In the genomic region with DNA sequence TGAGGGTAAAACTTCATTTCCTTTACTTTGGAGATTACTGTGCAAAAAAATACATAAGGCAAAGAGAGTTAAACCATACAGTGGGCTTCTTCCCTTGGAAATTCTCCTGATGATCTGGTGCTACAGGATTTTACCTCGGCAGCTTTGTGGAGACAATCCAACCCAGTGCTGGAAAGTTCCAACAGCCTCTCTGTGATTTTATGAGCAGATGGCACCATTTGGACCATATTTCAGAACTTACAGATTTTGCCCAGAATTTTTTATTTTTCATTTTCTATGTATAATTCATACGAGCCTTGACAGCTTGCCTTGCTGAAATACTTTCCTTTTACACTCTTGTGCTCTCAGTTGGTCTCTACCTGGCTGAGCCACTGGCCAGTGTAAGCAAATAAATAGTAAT, we compare ENCODE assay signal across 31 cellular contexts.
"Had no signal": no experiment of that assay in that cellular context is flagged by ENCODE, and none has a peak within 500 bp of the region (broad histone marks: within the 10 kb centered on the region; RNA-seq: fewer than 3 reads in every experiment).

No MANE protein-coding gene starts in this region.

- H3K4me1 Mint-ChIP-seq: activated naive CD4-positive, alpha-beta T cell treated with anti-CD3 and anti-CD28 coated beads, Interleukin-2, amount 10 ng/mL, durations not matched to agents 7 days and 5 days; central memory CD8-positive, alpha-beta T cell; T-helper 17 cell had no signal

- DNase-seq: activated B cell treated with CpG ODN at 0.5 μM for 24 hours; activated CD4-positive, alpha-beta memory T cell treated with anti-CD3 and anti-CD28 coated beads for 36 hours; activated CD4-positive, alpha-beta T cell treated with anti-CD3 and anti-CD28 coated beads for 48 hours; activated CD8-positive, alpha-beta memory T cell treated with anti-CD3 and anti-CD28 coated beads, Interleukin-2, amount 10 ng/mL, durations not matched to agents 7 days and 5 days; activated CD8-positive, alpha-beta memory T cell treated with anti-CD3 and anti-CD28 coated beads, Interleukin-2, amount 50 U/mL, for 4 hours; activated CD8-positive, alpha-beta T cell treated with anti-CD3 and anti-CD28 coated beads, Interleukin-2, amount 10 ng/mL, durations not matched to agents 7 days and 5 days; activated effector memory CD4-positive, alpha-beta T cell treated with anti-CD3 and anti-CD28 coated beads, Interleukin-2, amount 50 U/mL, for 16 hours; activated naive CD4-positive, alpha-beta T cell; activated naive CD4-positive, alpha-beta T cell treated with anti-CD3 and anti-CD28 coated beads, Interleukin-2, amount 10 ng/mL, durations not matched to agents 7 days and 5 days; activated T-cell treated with anti-CD3 and anti-CD28 coated beads, Interleukin-2, amount 50 U/mL, for 1 hour; activated T-cell treated with anti-CD3 and anti-CD28 coated beads, Interleukin-2, amount 50 U/mL, for 48 hours; amniotic stem cell; brain microvascular endothelial cell; cortex of kidney; effector CD4-positive, alpha-beta T cell; effector memory CD8-positive, alpha-beta T cell; erythroblast; foreskin keratinocyte; gastrocnemius medialis; glutamatergic neuron; heart left ventricle; hypothalamus; T-helper 17 cell; T1000; WERI-Rb-1 had no signal

- H3K9me3 Mint-ChIP-seq: activated B cell treated with CpG ODN at 0.5 μM for 24 hours; activated CD4-positive, alpha-beta memory T cell treated with anti-CD3 and anti-CD28 coated beads for 36 hours; activated naive CD4-positive, alpha-beta T cell treated with anti-CD3 and anti-CD28 coated beads, Interleukin-2, amount 10 ng/mL, durations not matched to agents 7 days and 5 days; activated naive CD4-positive, alpha-beta T cell treated with anti-CD3 and anti-CD28 coated beads, Interleukin-2, amount 50 U/mL, for 72 hours; activated T-helper 1 cell treated with anti-CD3 and anti-CD28 coated beads, Interleukin-12 subunit alpha, Interleukin-12 subunit beta, Interleukin-2, Interleukin-4 antibody, amounts not matched to agents 30 ng/mL and 10 ng/mL and 1 ng/mL, durations not matched to agents 14 hours and 24 hours and 36 hours; activated T-helper 2 cell treated with anti-CD3 and anti-CD28 coated beads, Interferon-gamma antibody, Interleukin-2, Interleukin-4, amounts not matched to agents 10 μg/mL and 5 μg/mL and 100 μg/mL, durations not matched to agents 14 hours and 24 hours and 36 hours; central memory CD8-positive, alpha-beta T cell; effector memory CD8-positive, alpha-beta T cell; T-helper 2 cell treated with Interferon-gamma antibody and Interleukin-4, amounts not matched to agents 5 μg/mL and 100 μg/mL, for 36 hours had no signal

- H3K27me3 ChIP-seq: brain microvascular endothelial cell, esophagus muscularis mucosa, gastrocnemius medialis had no signal

- H3K27ac ChIP-seq: brain microvascular endothelial cell, esophagus muscularis mucosa, foreskin keratinocyte, gastrocnemius medialis, heart left ventricle, WERI-Rb-1 had no signal

- H3K4me3 Mint-ChIP-seq: activated B cell treated with CpG ODN at 0.5 μM for 24 hours; activated CD4-positive, alpha-beta memory T cell treated with anti-CD3 and anti-CD28 coated beads for 36 hours; activated CD8-positive, alpha-beta memory T cell treated with anti-CD3 and anti-CD28 coated beads, Interleukin-2, amount 10 ng/mL, durations not matched to agents 7 days and 5 days; activated CD8-positive, alpha-beta T cell treated with anti-CD3 and anti-CD28 coated beads, Interleukin-2, amount 10 ng/mL, durations not matched to agents 7 days and 5 days; activated naive CD4-positive, alpha-beta T cell treated with anti-CD3 and anti-CD28 coated beads, Interleukin-2, amount 10 ng/mL, durations not matched to agents 7 days and 5 days; activated T-helper 1 cell treated with anti-CD3 and anti-CD28 coated beads, Interleukin-12 subunit alpha, Interleukin-12 subunit beta, Interleukin-2, Interleukin-4 antibody, amounts not matched to agents 30 ng/mL and 10 ng/mL and 1 ng/mL, durations not matched to agents 14 hours and 24 hours and 36 hours; central memory CD8-positive, alpha-beta T cell; effector memory CD8-positive, alpha-beta T cell; T-helper 17 cell; T-helper 2 cell treated with Interferon-gamma antibody and Interleukin-4, amounts not matched to agents 5 μg/mL and 100 μg/mL, for 36 hours had no signal

- H3K27ac Mint-ChIP-seq: activated B cell treated with CpG ODN at 0.5 μM for 24 hours; activated CD4-positive, alpha-beta memory T cell treated with anti-CD3 and anti-CD28 coated beads for 36 hours; activated CD8-positive, alpha-beta memory T cell treated with anti-CD3 and anti-CD28 coated beads, Interleukin-2, amount 10 ng/mL, durations not matched to agents 7 days and 5 days; activated CD8-positive, alpha-beta T cell treated with anti-CD3 and anti-CD28 coated beads, Interleukin-2, amount 10 ng/mL, durations not matched to agents 7 days and 5 days; activated naive CD4-positive, alpha-beta T cell treated with anti-CD3 and anti-CD28 coated beads, Interleukin-2, amount 10 ng/mL, durations not matched to agents 7 days and 5 days; activated naive CD4-positive, alpha-beta T cell treated with anti-CD3 and anti-CD28 coated beads, Interleukin-2, amount 50 U/mL, for 72 hours; activated T-helper 1 cell treated with anti-CD3 and anti-CD28 coated beads, Interleukin-12 subunit alpha, Interleukin-12 subunit beta, Interleukin-2, Interleukin-4 antibody, amounts not matched to agents 30 ng/mL and 10 ng/mL and 1 ng/mL, durations not matched to agents 14 hours and 24 hours and 36 hours; activated T-helper 2 cell treated with anti-CD3 and anti-CD28 coated beads, Interferon-gamma antibody, Interleukin-2, Interleukin-4, amounts not matched to agents 10 μg/mL and 5 μg/mL and 100 μg/mL, durations not matched to agents 14 hours and 24 hours and 36 hours; effector memory CD8-positive, alpha-beta T cell; T-helper 17 cell; T-helper 2 cell treated with Interferon-gamma antibody and Interleukin-4, amounts not matched to agents 5 μg/mL and 100 μg/mL, for 36 hours had no signal

- H3K4me3 ChIP-seq: esophagus muscularis mucosa, gastrocnemius medialis, heart left ventricle had no signal

- H3K4me1 ChIP-seq: esophagus muscularis mucosa, foreskin keratinocyte, gastrocnemius medialis had no signal

- H3K36me3 Mint-ChIP-seq: activated CD4-positive, alpha-beta memory T cell treated with anti-CD3 and anti-CD28 coated beads for 36 hours; activated CD8-positive, alpha-beta memory T cell treated with anti-CD3 and anti-CD28 coated beads, Interleukin-2, amount 10 ng/mL, durations not matched to agents 7 days and 5 days; activated naive CD4-positive, alpha-beta T cell treated with anti-CD3 and anti-CD28 coated beads, Interleukin-2, amount 10 ng/mL, durations not matched to agents 7 days and 5 days; activated naive CD4-positive, alpha-beta T cell treated with anti-CD3 and anti-CD28 coated beads, Interleukin-2, amount 50 U/mL, for 72 hours had no signal

- H3K9me3 ChIP-seq: esophagus muscularis mucosa, gastrocnemius medialis had no signal

- H3K36me3 ChIP-seq: brain microvascular endothelial cell, esophagus muscularis mucosa, gastrocnemius medialis, heart left ventricle, WERI-Rb-1 had no signal
